1 cellular context compared by ENCODE assay signal in the genomic region with DNA sequence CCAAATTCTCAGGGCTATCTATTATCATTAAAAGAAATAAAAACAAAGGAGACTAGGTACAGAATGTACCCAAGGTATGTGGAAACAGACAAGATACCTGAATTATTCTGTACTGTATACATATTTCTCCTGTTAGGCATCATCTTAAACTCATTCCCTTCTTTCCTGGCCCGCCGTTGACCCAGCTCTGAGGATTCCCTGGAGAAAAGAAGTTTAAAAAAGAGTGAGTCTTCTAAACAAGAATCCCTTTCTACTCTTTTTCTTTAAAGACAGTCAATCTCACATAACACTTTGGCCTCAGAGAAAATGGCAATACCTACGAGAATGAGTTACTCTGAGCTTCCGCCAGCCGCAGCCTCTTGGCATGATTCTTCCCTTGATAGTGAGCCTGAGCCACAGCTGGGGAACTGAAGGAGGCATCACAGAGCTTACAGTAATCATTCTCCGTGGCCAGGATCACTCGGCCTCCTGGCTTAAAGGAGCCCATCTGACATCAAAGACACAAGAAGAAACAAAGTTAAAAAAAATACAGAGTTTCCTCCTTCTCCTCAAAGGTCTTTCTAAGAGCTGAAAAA.
TF ChIP-seq lines count a peak whose summit lies in the region.

No MANE protein-coding gene starts in this region.

TF ChIP-seq in K562, 482 proteins besides CTCF, POLR2A, EP300 and RAD21:
- TF ChIP-seq ZNF77 (CRISPR knock-in tag; IDR thresholded peaks at IDR 0.05) (no peak), GATA2 (CRISPR knock-in tag; IDR thresholded peaks at IDR 0.05) (0 out of 2 replicates have a peak, but pooled peaks have one; percentile 41), ZNF133 (CRISPR knock-in tag; IDR thresholded peaks at IDR 0.05) (no peak), ELF4 (CRISPR knock-in tag; IDR thresholded peaks at IDR 0.05) (no peak), FOXK1 (CRISPR knock-in tag; IDR thresholded peaks at IDR 0.05; ENCODE audit: borderline replicate concordance) (no peak), MBD2 (IDR thresholded peaks at IDR 0.05; ENCODE audit: borderline replicate concordance, low read depth) (0 out of 2 replicates have a peak, but pooled peaks have one; percentile 18)
- TF ChIP-seq, protein P1, sequence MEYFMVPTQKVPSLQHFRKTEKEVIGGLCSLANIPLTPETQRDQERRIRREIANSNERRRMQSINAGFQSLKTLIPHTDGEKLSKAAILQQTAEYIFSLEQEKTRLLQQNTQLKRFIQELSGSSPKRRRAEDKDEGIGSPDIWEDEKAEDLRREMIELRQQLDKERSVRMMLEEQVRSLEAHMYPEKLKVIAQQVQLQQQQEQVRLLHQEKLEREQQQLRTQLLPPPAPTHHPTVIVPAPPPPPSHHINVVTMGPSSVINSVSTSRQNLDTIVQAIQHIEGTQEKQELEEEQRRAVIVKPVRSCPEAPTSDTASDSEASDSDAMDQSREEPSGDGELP (CRISPR knock-in tag; IDR thresholded peaks at IDR 0.05; ENCODE audit: borderline replicate concordance): peak; percentile 49; the same call in 1 of the 2 replicates
- TF ChIP-seq, protein P2, sequence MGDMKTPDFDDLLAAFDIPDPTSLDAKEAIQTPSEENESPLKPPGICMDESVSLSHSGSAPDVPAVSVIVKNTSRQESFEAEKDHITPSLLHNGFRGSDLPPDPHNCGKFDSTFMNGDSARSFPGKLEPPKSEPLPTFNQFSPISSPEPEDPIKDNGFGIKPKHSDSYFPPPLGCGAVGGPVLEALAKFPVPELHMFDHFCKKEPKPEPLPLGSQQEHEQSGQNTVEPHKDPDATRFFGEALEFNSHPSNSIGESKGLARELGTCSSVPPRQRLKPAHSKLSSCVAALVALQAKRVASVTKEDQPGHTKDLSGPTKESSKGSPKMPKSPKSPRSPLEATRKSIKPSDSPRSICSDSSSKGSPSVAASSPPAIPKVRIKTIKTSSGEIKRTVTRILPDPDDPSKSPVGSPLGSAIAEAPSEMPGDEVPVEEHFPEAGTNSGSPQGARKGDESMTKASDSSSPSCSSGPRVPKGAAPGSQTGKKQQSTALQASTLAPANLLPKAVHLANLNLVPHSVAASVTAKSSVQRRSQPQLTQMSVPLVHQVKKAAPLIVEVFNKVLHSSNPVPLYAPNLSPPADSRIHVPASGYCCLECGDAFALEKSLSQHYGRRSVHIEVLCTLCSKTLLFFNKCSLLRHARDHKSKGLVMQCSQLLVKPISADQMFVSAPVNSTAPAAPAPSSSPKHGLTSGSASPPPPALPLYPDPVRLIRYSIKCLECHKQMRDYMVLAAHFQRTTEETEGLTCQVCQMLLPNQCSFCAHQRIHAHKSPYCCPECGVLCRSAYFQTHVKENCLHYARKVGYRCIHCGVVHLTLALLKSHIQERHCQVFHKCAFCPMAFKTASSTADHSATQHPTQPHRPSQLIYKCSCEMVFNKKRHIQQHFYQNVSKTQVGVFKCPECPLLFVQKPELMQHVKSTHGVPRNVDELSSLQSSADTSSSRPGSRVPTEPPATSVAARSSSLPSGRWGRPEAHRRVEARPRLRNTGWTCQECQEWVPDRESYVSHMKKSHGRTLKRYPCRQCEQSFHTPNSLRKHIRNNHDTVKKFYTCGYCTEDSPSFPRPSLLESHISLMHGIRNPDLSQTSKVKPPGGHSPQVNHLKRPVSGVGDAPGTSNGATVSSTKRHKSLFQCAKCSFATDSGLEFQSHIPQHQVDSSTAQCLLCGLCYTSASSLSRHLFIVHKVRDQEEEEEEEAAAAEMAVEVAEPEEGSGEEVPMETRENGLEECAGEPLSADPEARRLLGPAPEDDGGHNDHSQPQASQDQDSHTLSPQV (IDR thresholded peaks at IDR 0.05): peak; percentile 20; the same call in 1 of the 2 replicates
- TF ChIP-seq, protein P3, sequence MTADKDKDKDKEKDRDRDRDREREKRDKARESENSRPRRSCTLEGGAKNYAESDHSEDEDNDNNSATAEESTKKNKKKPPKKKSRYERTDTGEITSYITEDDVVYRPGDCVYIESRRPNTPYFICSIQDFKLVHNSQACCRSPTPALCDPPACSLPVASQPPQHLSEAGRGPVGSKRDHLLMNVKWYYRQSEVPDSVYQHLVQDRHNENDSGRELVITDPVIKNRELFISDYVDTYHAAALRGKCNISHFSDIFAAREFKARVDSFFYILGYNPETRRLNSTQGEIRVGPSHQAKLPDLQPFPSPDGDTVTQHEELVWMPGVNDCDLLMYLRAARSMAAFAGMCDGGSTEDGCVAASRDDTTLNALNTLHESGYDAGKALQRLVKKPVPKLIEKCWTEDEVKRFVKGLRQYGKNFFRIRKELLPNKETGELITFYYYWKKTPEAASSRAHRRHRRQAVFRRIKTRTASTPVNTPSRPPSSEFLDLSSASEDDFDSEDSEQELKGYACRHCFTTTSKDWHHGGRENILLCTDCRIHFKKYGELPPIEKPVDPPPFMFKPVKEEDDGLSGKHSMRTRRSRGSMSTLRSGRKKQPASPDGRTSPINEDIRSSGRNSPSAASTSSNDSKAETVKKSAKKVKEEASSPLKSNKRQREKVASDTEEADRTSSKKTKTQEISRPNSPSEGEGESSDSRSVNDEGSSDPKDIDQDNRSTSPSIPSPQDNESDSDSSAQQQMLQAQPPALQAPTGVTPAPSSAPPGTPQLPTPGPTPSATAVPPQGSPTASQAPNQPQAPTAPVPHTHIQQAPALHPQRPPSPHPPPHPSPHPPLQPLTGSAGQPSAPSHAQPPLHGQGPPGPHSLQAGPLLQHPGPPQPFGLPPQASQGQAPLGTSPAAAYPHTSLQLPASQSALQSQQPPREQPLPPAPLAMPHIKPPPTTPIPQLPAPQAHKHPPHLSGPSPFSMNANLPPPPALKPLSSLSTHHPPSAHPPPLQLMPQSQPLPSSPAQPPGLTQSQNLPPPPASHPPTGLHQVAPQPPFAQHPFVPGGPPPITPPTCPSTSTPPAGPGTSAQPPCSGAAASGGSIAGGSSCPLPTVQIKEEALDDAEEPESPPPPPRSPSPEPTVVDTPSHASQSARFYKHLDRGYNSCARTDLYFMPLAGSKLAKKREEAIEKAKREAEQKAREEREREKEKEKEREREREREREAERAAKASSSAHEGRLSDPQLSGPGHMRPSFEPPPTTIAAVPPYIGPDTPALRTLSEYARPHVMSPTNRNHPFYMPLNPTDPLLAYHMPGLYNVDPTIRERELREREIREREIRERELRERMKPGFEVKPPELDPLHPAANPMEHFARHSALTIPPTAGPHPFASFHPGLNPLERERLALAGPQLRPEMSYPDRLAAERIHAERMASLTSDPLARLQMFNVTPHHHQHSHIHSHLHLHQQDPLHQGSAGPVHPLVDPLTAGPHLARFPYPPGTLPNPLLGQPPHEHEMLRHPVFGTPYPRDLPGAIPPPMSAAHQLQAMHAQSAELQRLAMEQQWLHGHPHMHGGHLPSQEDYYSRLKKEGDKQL (CRISPR knock-in tag; IDR thresholded peaks at IDR 0.05; ENCODE audit: borderline replicate concordance): no peak
